15 cellular contexts compared by ENCODE assay signal in the genomic region with DNA sequence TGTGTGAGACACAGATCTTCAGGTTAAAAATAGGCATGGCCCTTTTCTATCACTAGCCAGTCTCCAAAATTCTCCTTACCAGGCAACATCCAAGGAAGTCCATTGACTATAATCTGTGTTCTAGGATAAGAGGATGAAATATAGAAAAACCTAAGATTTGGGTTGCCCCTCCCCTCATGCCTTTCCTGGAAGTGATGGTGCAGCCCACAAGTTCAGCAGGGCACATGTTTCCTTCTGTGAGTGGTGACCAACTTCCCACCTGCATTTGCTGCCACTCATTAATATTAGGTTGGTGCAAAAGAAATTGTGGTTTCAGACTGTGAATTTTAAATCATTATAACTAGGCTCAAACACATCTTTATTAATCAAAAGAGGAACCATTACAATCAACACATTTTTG.
"Had no signal": no experiment of that assay in that cellular context is flagged by ENCODE, and none has a peak within 500 bp of the region (broad histone marks: within the 10 kb centered on the region; RNA-seq: fewer than 3 reads in every experiment).

No MANE protein-coding gene starts in this region.

- H3K4me3 ChIP-seq: suprapubic skin, transverse colon, vagina had no signal

- DNase-seq: activated CD4-positive, alpha-beta T cell treated with anti-CD3 and anti-CD28 coated beads, Interleukin-2, amount 50 U/mL, for 1 hour; activated naive CD4-positive, alpha-beta T cell treated with anti-CD3 and anti-CD28 coated beads, Interleukin-2, amount 50 U/mL, for 16 hours; cerebellar nuclear complex; cortex of kidney; hypothalamus; kidney; retina; stimulated activated naive CD8-positive, alpha-beta T cell treated with anti-CD3 and anti-CD28 coated beads, Interleukin-15, amount 100 ng/mL, for 72 hours; SW 1271; transverse colon had no signal

- H3K27ac ChIP-seq: suprapubic skin, transverse colon, vagina had no signal

- H3K27me3 ChIP-seq: suprapubic skin, transverse colon, vagina had no signal

- H3K36me3 ChIP-seq: suprapubic skin, transverse colon, vagina had no signal

- H3K4me3 Mint-ChIP-seq: mesothelial cell of epicardium; stimulated activated naive CD8-positive, alpha-beta T cell treated with anti-CD3 and anti-CD28 coated beads, Interleukin-15, amount 100 ng/mL, for 72 hours; WTC11 had no signal

- H3K4me1 ChIP-seq: suprapubic skin, transverse colon, vagina had no signal

- H3K9me3 Mint-ChIP-seq: mesothelial cell of epicardium; stimulated activated naive CD8-positive, alpha-beta T cell treated with anti-CD3 and anti-CD28 coated beads, Interleukin-15, amount 100 ng/mL, for 72 hours; WTC11 had no signal

- H3K4me1 Mint-ChIP-seq: stimulated activated naive CD8-positive, alpha-beta T cell treated with anti-CD3 and anti-CD28 coated beads, Interleukin-15, amount 100 ng/mL, for 72 hours; WTC11 had no signal

- H3K36me3 Mint-ChIP-seq: mesothelial cell of epicardium, WTC11 had no signal

- H3K9me3 ChIP-seq: suprapubic skin, transverse colon, vagina had no signal

- ATAC-seq: left lobe of liver, WTC11 had no signal

- H3K27ac Mint-ChIP-seq: mesothelial cell of epicardium, WTC11 had no signal
